ENCODE assay signal across 1 cellular context in genomic region chr19:19661141-19661674, GRCh38.
TF ChIP-seq lines count a peak whose summit lies in the region.

No MANE protein-coding gene starts in this region.

TF ChIP-seq in H1, 55 proteins besides CTCF, POLR2A, EP300 and RAD21:
- TF ChIP-seq HDAC6 (IDR thresholded peaks at IDR 0.05; ENCODE audit: low read depth, low read length) (no peak), CBX8 (IDR thresholded peaks at IDR 0.05; ENCODE audit: borderline replicate concordance, low read depth, low read length) (no peak), ASH2L (IDR thresholded peaks at IDR 0.05; ENCODE audit: low read length) (no peak), TAF1 (IDR thresholded peaks at IDR 0.05; ENCODE audit: low read depth, low read length) (no peak), BCL11A (IDR thresholded peaks at IDR 0.05; ENCODE audit: low read depth in 2 of 2, low read length in 2 of 2) (no peak), CHD1 (IDR thresholded peaks at IDR 0.05; ENCODE audit: low read depth, low read length) (no peak), BACH1 (IDR thresholded peaks at IDR 0.05; ENCODE audit: low read length) (no peak), TCF12 (IDR thresholded peaks at IDR 0.05; ENCODE audit: low read depth, low read length) (no peak), ATF2 (IDR thresholded peaks at IDR 0.05; ENCODE audit: low read length) (no peak), SIRT6 (IDR thresholded peaks at IDR 0.05; ENCODE audit: low read length) (no peak), CREB1 (IDR thresholded peaks at IDR 0.05) (no peak), GABPA (IDR thresholded peaks at IDR 0.05; ENCODE audit: borderline replicate concordance, insufficient read depth, low read length) (no peak), JUND (IDR thresholded peaks at IDR 0.05; ENCODE audit: low read length) (no peak), PHF8 (conservative IDR thresholded peaks at IDR 0.05; ENCODE audit: low read depth, low read length) (no peak), TAF7 (optimal IDR thresholded peaks at IDR 0.05; ENCODE audit: borderline replicate concordance, low read depth, low read length) (no peak)
